19 cellular contexts compared by ENCODE assay signal in genomic region chr15:63063164-63063756, GRCh38. TPM values are rescaled to one million over a fixed set of nuclear protein-coding genes. Genes with fewer than 3 reads are reported as not detected.
DNase-seq lines count a peak whose midpoint lies in the region; ATAC-seq, FAIRE-seq and TF ChIP-seq lines count a peak whose summit lies in the region.
"Had no signal": no experiment of that assay in that cellular context is flagged by ENCODE, and none has a peak within 500 bp of the region (broad histone marks: within the 10 kb centered on the region; RNA-seq: fewer than 3 reads in every experiment).

No MANE protein-coding gene starts in this region.

- H3K4me3 ChIP-seq in astrocyte of the spinal cord (ENCODE audit: low read depth, low read length), result no peak overlapping the region
- H3K4me3 ChIP-seq in osteoblast (ENCODE audit: insufficient read depth, low read length), result no peak overlapping the region
- H3K4me3 ChIP-seq: lower lobe of right lung, pancreas had no signal

- DNase-seq in NCI-H2171 (lab: John Stamatoyannopoulos, UW), result peak; percentile 31
- peak; percentile 18 for DNase-seq in astrocyte of the spinal cord (ENCODE audit: low read depth, low spot score)
- DNase-seq in osteoblast (ENCODE audit: insufficient read length, low spot score, missing footprints), result no peak
- no peak for DNase-seq in activated CD4-positive, alpha-beta T cell treated with anti-CD3 and anti-CD28 coated beads for 4 hours
- DNase-seq in hepatic stellate cell (ENCODE audit: low spot score), result no peak
- DNase-seq: activated CD8-positive, alpha-beta T cell treated with anti-CD3 and anti-CD28 coated beads for 36 hours; activated T-cell treated with anti-CD3 and anti-CD28 coated beads, Interleukin-2, amount 50 U/mL, for 4 hours; erythroblast; lower lobe of right lung; NCI-H146; NCI-H345; NK-92 treated with Interleukin-12 subunit alpha and Interleukin-12 subunit beta, amount 100 ng/mL, for 24 hours; pancreas; WERI-Rb-1 had no signal

- no peaks in the 10 kb centered on the region for H3K27me3 ChIP-seq in osteoblast (ENCODE audit: insufficient read depth, low read length)
- H3K27me3 ChIP-seq: pancreas had no signal

- H3K4me2 ChIP-seq in osteoblast (ENCODE audit: insufficient read depth, low read length), result no peak overlapping the region

- peaks cover 42% of the 10 kb centered on the region for H3K79me2 ChIP-seq in osteoblast (ENCODE audit: insufficient read depth, low read length)

- H2AFZ ChIP-seq in osteoblast (ENCODE audit: low read length), result no peak overlapping the region

- H3K27ac ChIP-seq in osteoblast (ENCODE audit: low read depth, low read length), result peak overlapping the region; percentile 55
- H3K27ac ChIP-seq: lower lobe of right lung, pancreas, RWPE1, WERI-Rb-1 had no signal

- ATAC-seq in HG03175 (IDR thresholded peaks at IDR 0.05; ENCODE audit: unreplicated experiment), result no peak
- ATAC-seq: activated CD8-positive, alpha-beta T cell treated with anti-CD3 and anti-CD28 coated beads for 36 hours; activated naive CD4-positive, alpha-beta T cell treated with anti-CD3 and anti-CD28 coated beads, Interleukin-2, amount 50 U/mL, for 72 hours; activated T-cell treated with anti-CD3 and anti-CD28 coated beads, Interleukin-2, amount 50 U/mL, for 4 hours; lower lobe of right lung; pancreas had no signal

- H4K20me1 ChIP-seq in osteoblast (ENCODE audit: insufficient read depth, low read length), result peaks cover 77% of the 10 kb centered on the region

- in situ Hi-C loops in astrocyte of the spinal cord (cut with HindIII; ENCODE audit: low sequenced_read_pairs), result no loop called here

- H3K36me3 ChIP-seq in osteoblast (ENCODE audit: insufficient read depth, low read length), result peaks cover 99% of the 10 kb centered on the region

- H3K4me1 ChIP-seq in osteoblast (ENCODE audit: insufficient read depth, low read length), result peaks cover 57% of the 10 kb centered on the region
- H3K4me1 ChIP-seq: pancreas had no signal

- TF ChIP-seq CTCF in astrocyte of the spinal cord (IDR thresholded peaks at IDR 0.05; ENCODE audit: low read depth, low read length) (no peak), osteoblast (IDR thresholded peaks at IDR 0.05; ENCODE audit: extremely low read depth, low read depth, low read length) (no peak)

- H3K9me3 ChIP-seq in osteoblast (ENCODE audit: low read depth, low read length), result no peaks in the 10 kb centered on the region
- H3K9me3 ChIP-seq: lower lobe of right lung, pancreas had no signal

- peak; percentile 49 for FAIRE-seq in G401.6 (lab: Jason Lieb, UNC)
- FAIRE-seq: GM12891, pancreas had no signal

RNA-seq across cellular contexts. Expression of gene TPM1, which starts 20.7 kb away (rescaled TPM):
- total RNA-seq in osteoblast, result 1,563 and 1,708 TPM in 2 replicates

RNA-seq across cellular contexts. Expression of gene LACTB, which starts 58.4 kb away (rescaled TPM):
- total RNA-seq in osteoblast, result 51.6 and 52.8 TPM in 2 replicates

Comparison
In these comparisons a context has a peak if more than half of its experiments do, and no peak if none do; other contexts are left out.
1. DNase-seq: peak in NCI-H2171 (single experiment) and astrocyte of the spinal cord (single experiment); none in osteoblast (single experiment), activated CD4-positive, alpha-beta T cell treated with anti-CD3 and anti-CD28 coated beads for 4 hours (0 of 2) and hepatic stellate cell (single experiment).